ENCODE assay signal across 22 cellular contexts in genomic region chr6:136491674-136492235, GRCh38. TPM values are rescaled to one million over a fixed set of nuclear protein-coding genes. Genes with fewer than 3 reads are reported as not detected.
DNase-seq lines count a peak whose midpoint lies in the region; ATAC-seq, FAIRE-seq and TF ChIP-seq lines count a peak whose summit lies in the region.
"Had no signal": no experiment of that assay in that cellular context is flagged by ENCODE, and none has a peak within 500 bp of the region (broad histone marks: within the 10 kb centered on the region; RNA-seq: fewer than 3 reads in every experiment).

No MANE protein-coding gene starts in this region.

- TF ChIP-seq CTCF in Peyer's patch (IDR thresholded peaks at IDR 0.05): no peak

- no peak overlapping the region for H3K27ac Mint-ChIP-seq in CD4-positive, alpha-beta memory T cell
- H3K27ac Mint-ChIP-seq: CD14-positive monocyte; CD8-positive, alpha-beta T cell had no signal

- intact Hi-C loops in CD4-positive, alpha-beta memory T cell (cut with micrococcal nuclease): no loop called here

- no peak for ATAC-seq in HG02642 (IDR thresholded peaks at IDR 0.05; ENCODE audit: poor library complexity, unreplicated experiment)
- ATAC-seq: CD8-positive, alpha-beta T cell; HCT116 had no signal

- H3K4me1 ChIP-seq in CD4-positive, alpha-beta memory T cell (ENCODE audit: insufficient read depth, low read length): no peaks in the 10 kb centered on the region
- no peaks in the 10 kb centered on the region for H3K4me1 ChIP-seq in Peyer's patch
- H3K4me1 ChIP-seq: BLaER1 had no signal

- no peaks in the 10 kb centered on the region for H3K27me3 ChIP-seq in CD4-positive, alpha-beta memory T cell (ENCODE audit: insufficient read depth, low read length)
- no peaks in the 10 kb centered on the region for H3K27me3 ChIP-seq in Peyer's patch
- H3K27me3 ChIP-seq: BLaER1 had no signal

- H3K36me3 ChIP-seq in CD4-positive, alpha-beta memory T cell (ENCODE audit: insufficient read depth, low read length): no peaks in the 10 kb centered on the region
- no peaks in the 10 kb centered on the region for H3K36me3 ChIP-seq in Peyer's patch
- H3K36me3 ChIP-seq: BLaER1 had no signal

- H3K4me3 Mint-ChIP-seq in CD4-positive, alpha-beta memory T cell: no peak overlapping the region
- H3K4me3 Mint-ChIP-seq: CD14-positive monocyte; CD8-positive, alpha-beta T cell had no signal

- no peak overlapping the region for H3K4me3 ChIP-seq in CD4-positive, alpha-beta memory T cell (ENCODE audit: low read length in 2 of 2)
- no peak overlapping the region for H3K4me3 ChIP-seq in Peyer's patch
- H3K4me3 ChIP-seq: BLaER1, GM23248 had no signal

- TF ChIP-seq POLR2A in Peyer's patch (IDR thresholded peaks at IDR 0.05): no peak

- peaks cover 2% of the 10 kb centered on the region in 2 donors for H3K27me3 Mint-ChIP-seq in CD4-positive, alpha-beta memory T cell

- peak; percentile 86 for FAIRE-seq in islet of Langerhans (lab: Jason Lieb, UNC)
- FAIRE-seq: A204.1, GM12892, GM18507, H54 had no signal

- H3K27ac ChIP-seq in CD4-positive, alpha-beta memory T cell (ENCODE audit: low read depth, low read length): no peak overlapping the region
- H3K27ac ChIP-seq in Peyer's patch: no peak overlapping the region
- H3K27ac ChIP-seq: BLaER1, GM23248 had no signal

- H3K9me3 ChIP-seq in CD4-positive, alpha-beta memory T cell (ENCODE audit: control insufficient read depth in 1 of 2, low read length in 2 of 2): no peaks in the 10 kb centered on the region
- H3K9me3 ChIP-seq in Peyer's patch: no peaks in the 10 kb centered on the region
- H3K9me3 ChIP-seq: BLaER1 had no signal

- no peaks in the 10 kb centered on the region for H3K36me3 Mint-ChIP-seq in CD4-positive, alpha-beta memory T cell
- H3K36me3 Mint-ChIP-seq: CD14-positive monocyte; CD8-positive, alpha-beta T cell had no signal

- POLR2A ChIA-PET in CD4-positive, alpha-beta memory T cell (lab: Charles Lee; ENCODE audit: partially characterized antibody): no interaction called here

- CTCF ChIA-PET in CD4-positive, alpha-beta memory T cell (lab: Charles Lee; ENCODE audit: partially characterized antibody): no interaction called here

- no peaks in the 10 kb centered on the region for H3K4me1 Mint-ChIP-seq in CD4-positive, alpha-beta memory T cell
- H3K4me1 Mint-ChIP-seq: CD14-positive monocyte had no signal

- no peaks in the 10 kb centered on the region for H3K9me3 Mint-ChIP-seq in CD4-positive, alpha-beta memory T cell
- H3K9me3 Mint-ChIP-seq: CD14-positive monocyte; CD8-positive, alpha-beta T cell had no signal

- peak; percentile 38 for DNase-seq in G401 (ENCODE audit: low spot score)
- peak; percentile 54 for DNase-seq in SK-N-DZ (ENCODE audit: low spot score)
- DNase-seq in CD4-positive, alpha-beta memory T cell: no peak
- DNase-seq in UCSD-AML1 (lab: John Stamatoyannopoulos, UW; ENCODE audit: unreplicated experiment): no peak
- DNase-seq in Peyer's patch: no peak
- DNase-seq: AML-193; Calu3; CD8-positive, alpha-beta T cell; DMS 273 treated with DMSO at 0.1 percent for 48 hours; DMS53; GDM1; GM23248; KG1 had no signal

- in situ Hi-C loops in G401 (cut with HindIII; ENCODE audit: low sequenced_read_pairs): no loop called here

RNA-seq across cellular contexts. Expression of gene MAP7, which starts 58.5 kb away (rescaled TPM):
- total RNA-seq in G401 (2014; rRNA removed; shearing (Covaris generic)): not detected in 2 replicates
- polyA plus RNA-seq in SK-N-DZ (2014; cell fraction: cytosol; rRNA removed): 2.5 TPM in 2 replicates
- 2.5 and 3.0 TPM in 2 replicates for polyA plus RNA-seq in SK-N-DZ (2014; cell fraction: nucleus; rRNA removed)
- total RNA-seq in CD4-positive, alpha-beta memory T cell: under 1 TPM; 0.55 to 0.69 TPM
- 1 to 10 TPM in 1 of 2 donors, under 1 TPM in 1; 0.60 to 1.5 TPM for polyA plus RNA-seq in CD4-positive, alpha-beta memory T cell
- total RNA-seq in Peyer's patch: 10 to 100 TPM; 16.5 to 47.1 (median 38.8) TPM

Comparison
In these comparisons a context has a peak if more than half of its experiments do, and no peak if none do; other contexts are left out.
1. DNase-seq: peak in G401 (single experiment) and SK-N-DZ (single experiment); none in CD4-positive, alpha-beta memory T cell (0 of 5), UCSD-AML1 (single experiment) and Peyer's patch (0 of 3).
2. RNA of gene MAP7, which starts 58.5 kb away (total RNA-seq): 16.5 to 47.1 TPM in Peyer's patch; 0.55 to 0.69 TPM in CD4-positive, alpha-beta memory T cell and not detected in G401; every median in the first group is over 10 times any median in the second.